Comparison of ENCODE assay signal across 1 cellular context in genomic region chr5:134427540-134428041, GRCh38.
TF ChIP-seq lines count a peak whose summit lies in the region.

No MANE protein-coding gene starts in this region.

TF ChIP-seq in H1, 55 proteins besides CTCF, POLR2A, EP300 and RAD21:
- TF ChIP-seq SP1 (IDR thresholded peaks at IDR 0.05; ENCODE audit: low read depth, low read length) (peak; percentile 40; the same call in 1 of the 2 replicates), TBP (IDR thresholded peaks at IDR 0.05; ENCODE audit: low read depth, low read length) (0 out of 2 replicates have a peak, but pooled peaks have one; percentile 20), TAF1 (IDR thresholded peaks at IDR 0.05; ENCODE audit: low read depth, low read length) (peak; percentile 51; the same call in 1 of the 2 replicates), EZH2 (IDR thresholded peaks at IDR 0.05; ENCODE audit: low read depth, low read length, severe bottlenecking) (no peak), ASH2L (IDR thresholded peaks at IDR 0.05; ENCODE audit: low read length) (peak; percentile 69), NANOG (IDR thresholded peaks at IDR 0.05; ENCODE audit: insufficient read depth, low read depth, low read length, poor library complexity, severe bottlenecking) (peak; percentile 77), CEBPB (IDR thresholded peaks at IDR 0.05; ENCODE audit: low read depth, low read length) (peak; percentile 47; the same call in 1 of the 2 replicates), CREB1 (IDR thresholded peaks at IDR 0.05) (0 out of 2 replicates have a peak, but pooled peaks have one; percentile 34), GTF2F1 (IDR thresholded peaks at IDR 0.05; ENCODE audit: borderline replicate concordance, low read depth, low read length) (no peak), POU5F1 (IDR thresholded peaks at IDR 0.05; ENCODE audit: low read depth, low read length) (peak; percentile 88), KDM1A (IDR thresholded peaks at IDR 0.05; ENCODE audit: borderline replicate concordance, low read length) (peak; percentile 86), RNF2 (IDR thresholded peaks at IDR 0.05; ENCODE audit: borderline replicate concordance, low read depth, low read length, missing control alignments, poor library complexity, severe bottlenecking) (no peak)
